17 cellular contexts compared by ENCODE assay signal in genomic region chr14:104441275-104442106, GRCh38.
DNase-seq lines count a peak whose midpoint lies in the region; ATAC-seq and TF ChIP-seq lines count a peak whose summit lies in the region.
"Had no signal": no experiment of that assay in that cellular context is flagged by ENCODE, and none has a peak within 500 bp of the region (broad histone marks: within the 10 kb centered on the region; RNA-seq: fewer than 3 reads in every experiment).

No MANE protein-coding gene starts in this region.

- H3K27me3 ChIP-seq in spleen (replicated peaks in 1 of 7), result peaks cover 0 to 9% (median 0%) of the 10 kb centered on the region in 7 donors
- H3K27me3 ChIP-seq: adrenal gland had no signal

- H3K4me1 ChIP-seq in spleen, result peaks cover 6 to 15% (median 10%) of the 10 kb centered on the region in 6 donors

- intact Hi-C loops in lower leg skin (cut with DNase I; ENCODE audit: low total_unique reads) (no loop called here), spleen (cut with DNase I; ENCODE audit: low total_unique reads) (no loop called here)

- no peak overlapping the region for H3K27ac ChIP-seq in spleen
- H3K27ac ChIP-seq: adrenal gland had no signal

- no peak for TF ChIP-seq POLR2A in lower leg skin (IDR thresholded peaks at IDR 0.05)
- no peak for TF ChIP-seq POLR2A in spleen (IDR thresholded peaks at IDR 0.05)

- DNase-seq in D341Med (ENCODE audit: low spot score), result peak; percentile 18
- DNase-seq in activated CD8-positive, alpha-beta memory T cell treated with anti-CD3 and anti-CD28 coated beads for 24 hours, result peak; percentile 19
- DNase-seq in lower leg skin (ENCODE audit: low spot score in 2 of 2), result peak; percentile 3 to 80
- peak; percentile 60 for DNase-seq in spleen
- no peak for DNase-seq in HT-29 (ENCODE audit: low spot score)
- DNase-seq: activated CD4-positive, alpha-beta T cell treated with anti-CD3 and anti-CD28 coated beads for 1 hour; activated gamma-delta T cell treated with Interleukin-2 at 50 U/mL for 16 hours; AML-193; cortex of kidney; NCI-H1048; NCI-H2029 treated with DMSO at 0.1 percent for 48 hours; NCI-H345; NCI-H82; SW 1271 had no signal

- ATAC-seq in HG02885 (IDR thresholded peaks at IDR 0.05; ENCODE audit: poor library complexity, unreplicated experiment), result no peak
- no peak for ATAC-seq in GM18909 (IDR thresholded peaks at IDR 0.05; ENCODE audit: poor library complexity, unreplicated experiment)

- TF ChIP-seq CTCF in lower leg skin (IDR thresholded peaks at IDR 0.05) (no peak), spleen (IDR thresholded peaks at IDR 0.05 in 8 of 11, conservative IDR thresholded peaks at IDR 0.05 in 3 of 11) (no peak)

- 83 to 89% methylated on average over 21 of the region's 21 CpGs for WGBS in lower leg skin, 2 donors
- WGBS in spleen, 5 donors, result 82 to 92% (median 89%) methylated on average over 15 to 21 of the region's 21 CpGs

- no peak overlapping the region for H3K4me3 ChIP-seq in lower leg skin (ENCODE audit: low read depth, poor library complexity, severe bottlenecking)
- H3K4me3 ChIP-seq in spleen, result no peak overlapping the region
- H3K4me3 ChIP-seq: adrenal gland had no signal

- no peaks in the 10 kb centered on the region for H3K36me3 ChIP-seq in spleen
- H3K36me3 ChIP-seq: adrenal gland had no signal

- no peaks in the 10 kb centered on the region for H3K9me3 ChIP-seq in spleen
- H3K9me3 ChIP-seq: adrenal gland had no signal
